In genomic region chr17:48541036-48541573, GRCh38 we compare ENCODE assay signal across 6 cellular contexts. TPM values are rescaled to one million over a fixed set of nuclear protein-coding genes. Genes with fewer than 3 reads are reported as not detected.
A peak's percentile ranks its signal among the peaks of the same experiment; 100 is the strongest.
DNase-seq lines count a peak whose midpoint lies in the region; TF ChIP-seq lines count a peak whose summit lies in the region.

No MANE protein-coding gene starts in this region.

- H3K4me1 ChIP-seq in HUES6 (ENCODE audit: control insufficient read depth, insufficient read depth, low read length) (peaks cover 41% of the 10 kb centered on the region), ovary (ENCODE audit: insufficient read depth) (no peaks in the 10 kb centered on the region)

- H3K36me3 ChIP-seq in HUES6 (ENCODE audit: control insufficient read depth, insufficient read depth, low read length), result no peaks in the 10 kb centered on the region
- H3K36me3 ChIP-seq in ovary, result no peaks in the 10 kb centered on the region

- no peak for TF ChIP-seq POLR2A in ovary (IDR thresholded peaks at IDR 0.05)

- H3K27me3 ChIP-seq in HUES6 (ENCODE audit: control insufficient read depth, insufficient read depth, low read length), result peaks cover 71% of the 10 kb centered on the region
- H3K27me3 ChIP-seq in ovary, result no peaks in the 10 kb centered on the region

- TF ChIP-seq CTCF in ovary (IDR thresholded peaks at IDR 0.05), result no peak
- TF ChIP-seq CTCF in GM10266 (IDR thresholded peaks at IDR 0.05; ENCODE audit: control insufficient read depth, insufficient read depth, low read depth, missing control alignments), result no peak

- 40 to 48% (median 45%) methylated on average over 12 of the region's 12 CpGs for WGBS in ovary, 3 donors

- no peaks in the 10 kb centered on the region for H3K9me3 ChIP-seq in HUES6 (ENCODE audit: control insufficient read depth, insufficient read depth, low read depth, low read length)
- H3K9me3 ChIP-seq in ovary, result no peaks in the 10 kb centered on the region

- intact Hi-C loops in ovary (cut with DNase I) (no loop called here), posterior vena cava (cut with DNase I) (loop anchor here in 1 of 2 donors (5.0 kb wide), 1 partner anchor 49 kb away; no protein-coding TSS in a partner anchor)

- H3K4me3 ChIP-seq in HUES6 (ENCODE audit: low read depth, low read length) (peak overlapping the region; percentile 80), ovary (peak overlapping the region; percentile 54)

- TF ChIP-seq EP300 in ovary (IDR thresholded peaks at IDR 0.05), result no peak

- peak overlapping the region; percentile 12 for H3K9ac ChIP-seq in HUES6 (ENCODE audit: low read length)

- DNase-seq in dermis blood vessel endothelial cell, result peak; percentile 37
- no peak for DNase-seq in ovary
- DNase-seq in posterior vena cava (ENCODE audit: low spot score), result no peak
- DNase-seq in GM10266 (ENCODE audit: extremely low spot score), result no peak
- DNase-seq in midbrain (lab: John Stamatoyannopoulos, UW), result no peak

- H3K27ac ChIP-seq in HUES6 (ENCODE audit: low read depth, low read length), result no peak overlapping the region
- H3K27ac ChIP-seq in ovary, result no peak overlapping the region

RNA-seq across cellular contexts. Expression of gene HOXB2, which starts 3.8 kb away (rescaled TPM):
- total RNA-seq in dermis blood vessel endothelial cell, result 4.8 and 5.2 TPM in 2 replicates
- total RNA-seq in ovary, result 10 to 100 TPM in 1 of 7 donors, 1 to 10 TPM in 6; 1.5 to 24.5 (median 7.0) TPM
- polyA plus RNA-seq in ovary, result 1 to 10 TPM; 1.2 to 9.1 TPM
- total RNA-seq in posterior vena cava, result 10 to 100 TPM; 18.9 to 22.3 TPM

RNA-seq across cellular contexts. Expression of gene HOXB1, which starts 10.3 kb away (rescaled TPM):
- total RNA-seq in dermis blood vessel endothelial cell, result not detected in 2 replicates
- not detected for total RNA-seq in ovary
- not detected for polyA plus RNA-seq in ovary
- total RNA-seq in posterior vena cava, result not detected

RNA-seq across cellular contexts. Expression of gene HOXB4, which starts 37.0 kb away (rescaled TPM):
- total RNA-seq in dermis blood vessel endothelial cell (2.7 and 3.2 TPM in 2 replicates), ovary (1 to 10 TPM in 3 of 7 donors, under 1 TPM in 4; 0.18 to 3.4 (median 0.87) TPM), posterior vena cava (1 to 10 TPM; 5.0 to 6.9 TPM)
- polyA plus RNA-seq in ovary, result 1 to 10 TPM in 1 of 2 donors, under 1 TPM in 1; 0.13 to 1.3 TPM

RNA-seq across cellular contexts. Expression of gene HOXB3, which starts 48.9 kb away (rescaled TPM):
- total RNA-seq in dermis blood vessel endothelial cell, result 9.5 and 11.9 TPM in 2 replicates
- 10 to 100 TPM in 2 of 7 donors, 1 to 10 TPM in 3, under 1 TPM in 2; 0.43 to 10.7 (median 2.7) TPM for total RNA-seq in ovary
- 1 to 10 TPM in 1 of 2 donors, under 1 TPM in 1; 0.48 to 4.7 TPM for polyA plus RNA-seq in ovary
- 10 to 100 TPM; 16.0 to 23.6 TPM for total RNA-seq in posterior vena cava

RNA-seq across cellular contexts. Expression of gene HOXB5, which starts 52.5 kb away (rescaled TPM):
- total RNA-seq in dermis blood vessel endothelial cell, result 0.17 and 0.23 TPM in 2 replicates
- total RNA-seq in ovary, result 1 to 10 TPM in 2 of 7 donors, under 1 TPM in 4, not detected in 1; 0.20 to 2.8 (median 0.66) TPM
- under 1 TPM; 0.04 to 0.53 TPM for polyA plus RNA-seq in ovary
- total RNA-seq in posterior vena cava, result 1 to 10 TPM; 1.1 to 2.8 TPM
